1 cellular context compared by ENCODE assay signal in the genomic region with DNA sequence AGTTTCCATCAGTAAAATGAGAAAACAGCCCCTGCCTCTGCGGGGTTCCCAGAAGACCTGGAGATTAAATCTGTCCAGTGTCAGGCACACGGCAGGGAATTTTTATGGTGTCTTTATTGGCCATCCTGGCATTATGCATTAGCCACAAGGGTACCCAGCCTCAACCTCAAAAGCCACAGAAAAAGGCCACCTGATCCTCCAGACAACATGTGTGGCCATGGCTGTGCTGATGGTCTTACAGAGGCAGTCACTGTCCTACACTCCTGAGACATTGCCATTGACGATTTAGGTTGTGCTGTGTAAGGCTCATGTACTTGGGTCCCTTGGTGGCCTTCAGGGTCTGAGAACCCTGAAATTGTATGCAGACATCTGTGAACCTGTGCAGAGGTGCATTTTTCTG.
TF ChIP-seq lines count a peak whose summit lies in the region.

No MANE protein-coding gene starts in this region.

TF ChIP-seq in H1, 55 proteins besides CTCF, POLR2A, EP300 and RAD21 (continued from another document):
- TF ChIP-seq, protein P1, sequence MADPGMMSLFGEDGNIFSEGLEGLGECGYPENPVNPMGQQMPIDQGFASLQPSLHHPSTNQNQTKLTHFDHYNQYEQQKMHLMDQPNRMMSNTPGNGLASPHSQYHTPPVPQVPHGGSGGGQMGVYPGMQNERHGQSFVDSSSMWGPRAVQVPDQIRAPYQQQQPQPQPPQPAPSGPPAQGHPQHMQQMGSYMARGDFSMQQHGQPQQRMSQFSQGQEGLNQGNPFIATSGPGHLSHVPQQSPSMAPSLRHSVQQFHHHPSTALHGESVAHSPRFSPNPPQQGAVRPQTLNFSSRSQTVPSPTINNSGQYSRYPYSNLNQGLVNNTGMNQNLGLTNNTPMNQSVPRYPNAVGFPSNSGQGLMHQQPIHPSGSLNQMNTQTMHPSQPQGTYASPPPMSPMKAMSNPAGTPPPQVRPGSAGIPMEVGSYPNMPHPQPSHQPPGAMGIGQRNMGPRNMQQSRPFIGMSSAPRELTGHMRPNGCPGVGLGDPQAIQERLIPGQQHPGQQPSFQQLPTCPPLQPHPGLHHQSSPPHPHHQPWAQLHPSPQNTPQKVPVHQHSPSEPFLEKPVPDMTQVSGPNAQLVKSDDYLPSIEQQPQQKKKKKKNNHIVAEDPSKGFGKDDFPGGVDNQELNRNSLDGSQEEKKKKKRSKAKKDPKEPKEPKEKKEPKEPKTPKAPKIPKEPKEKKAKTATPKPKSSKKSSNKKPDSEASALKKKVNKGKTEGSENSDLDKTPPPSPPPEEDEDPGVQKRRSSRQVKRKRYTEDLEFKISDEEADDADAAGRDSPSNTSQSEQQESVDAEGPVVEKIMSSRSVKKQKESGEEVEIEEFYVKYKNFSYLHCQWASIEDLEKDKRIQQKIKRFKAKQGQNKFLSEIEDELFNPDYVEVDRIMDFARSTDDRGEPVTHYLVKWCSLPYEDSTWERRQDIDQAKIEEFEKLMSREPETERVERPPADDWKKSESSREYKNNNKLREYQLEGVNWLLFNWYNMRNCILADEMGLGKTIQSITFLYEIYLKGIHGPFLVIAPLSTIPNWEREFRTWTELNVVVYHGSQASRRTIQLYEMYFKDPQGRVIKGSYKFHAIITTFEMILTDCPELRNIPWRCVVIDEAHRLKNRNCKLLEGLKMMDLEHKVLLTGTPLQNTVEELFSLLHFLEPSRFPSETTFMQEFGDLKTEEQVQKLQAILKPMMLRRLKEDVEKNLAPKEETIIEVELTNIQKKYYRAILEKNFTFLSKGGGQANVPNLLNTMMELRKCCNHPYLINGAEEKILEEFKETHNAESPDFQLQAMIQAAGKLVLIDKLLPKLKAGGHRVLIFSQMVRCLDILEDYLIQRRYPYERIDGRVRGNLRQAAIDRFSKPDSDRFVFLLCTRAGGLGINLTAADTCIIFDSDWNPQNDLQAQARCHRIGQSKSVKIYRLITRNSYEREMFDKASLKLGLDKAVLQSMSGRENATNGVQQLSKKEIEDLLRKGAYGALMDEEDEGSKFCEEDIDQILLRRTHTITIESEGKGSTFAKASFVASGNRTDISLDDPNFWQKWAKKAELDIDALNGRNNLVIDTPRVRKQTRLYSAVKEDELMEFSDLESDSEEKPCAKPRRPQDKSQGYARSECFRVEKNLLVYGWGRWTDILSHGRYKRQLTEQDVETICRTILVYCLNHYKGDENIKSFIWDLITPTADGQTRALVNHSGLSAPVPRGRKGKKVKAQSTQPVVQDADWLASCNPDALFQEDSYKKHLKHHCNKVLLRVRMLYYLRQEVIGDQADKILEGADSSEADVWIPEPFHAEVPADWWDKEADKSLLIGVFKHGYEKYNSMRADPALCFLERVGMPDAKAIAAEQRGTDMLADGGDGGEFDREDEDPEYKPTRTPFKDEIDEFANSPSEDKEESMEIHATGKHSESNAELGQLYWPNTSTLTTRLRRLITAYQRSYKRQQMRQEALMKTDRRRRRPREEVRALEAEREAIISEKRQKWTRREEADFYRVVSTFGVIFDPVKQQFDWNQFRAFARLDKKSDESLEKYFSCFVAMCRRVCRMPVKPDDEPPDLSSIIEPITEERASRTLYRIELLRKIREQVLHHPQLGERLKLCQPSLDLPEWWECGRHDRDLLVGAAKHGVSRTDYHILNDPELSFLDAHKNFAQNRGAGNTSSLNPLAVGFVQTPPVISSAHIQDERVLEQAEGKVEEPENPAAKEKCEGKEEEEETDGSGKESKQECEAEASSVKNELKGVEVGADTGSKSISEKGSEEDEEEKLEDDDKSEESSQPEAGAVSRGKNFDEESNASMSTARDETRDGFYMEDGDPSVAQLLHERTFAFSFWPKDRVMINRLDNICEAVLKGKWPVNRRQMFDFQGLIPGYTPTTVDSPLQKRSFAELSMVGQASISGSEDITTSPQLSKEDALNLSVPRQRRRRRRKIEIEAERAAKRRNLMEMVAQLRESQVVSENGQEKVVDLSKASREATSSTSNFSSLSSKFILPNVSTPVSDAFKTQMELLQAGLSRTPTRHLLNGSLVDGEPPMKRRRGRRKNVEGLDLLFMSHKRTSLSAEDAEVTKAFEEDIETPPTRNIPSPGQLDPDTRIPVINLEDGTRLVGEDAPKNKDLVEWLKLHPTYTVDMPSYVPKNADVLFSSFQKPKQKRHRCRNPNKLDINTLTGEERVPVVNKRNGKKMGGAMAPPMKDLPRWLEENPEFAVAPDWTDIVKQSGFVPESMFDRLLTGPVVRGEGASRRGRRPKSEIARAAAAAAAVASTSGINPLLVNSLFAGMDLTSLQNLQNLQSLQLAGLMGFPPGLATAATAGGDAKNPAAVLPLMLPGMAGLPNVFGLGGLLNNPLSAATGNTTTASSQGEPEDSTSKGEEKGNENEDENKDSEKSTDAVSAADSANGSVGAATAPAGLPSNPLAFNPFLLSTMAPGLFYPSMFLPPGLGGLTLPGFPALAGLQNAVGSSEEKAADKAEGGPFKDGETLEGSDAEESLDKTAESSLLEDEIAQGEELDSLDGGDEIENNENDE (IDR thresholded peaks at IDR 0.05; ENCODE audit: insufficient replicate concordance, low read length): no peak
- TF ChIP-seq POU5F1 (IDR thresholded peaks at IDR 0.05; ENCODE audit: low read depth, low read length): no peak
- no peak for TF ChIP-seq CHD2 (IDR thresholded peaks at IDR 0.05; ENCODE audit: low read length)
